In the genomic region with DNA sequence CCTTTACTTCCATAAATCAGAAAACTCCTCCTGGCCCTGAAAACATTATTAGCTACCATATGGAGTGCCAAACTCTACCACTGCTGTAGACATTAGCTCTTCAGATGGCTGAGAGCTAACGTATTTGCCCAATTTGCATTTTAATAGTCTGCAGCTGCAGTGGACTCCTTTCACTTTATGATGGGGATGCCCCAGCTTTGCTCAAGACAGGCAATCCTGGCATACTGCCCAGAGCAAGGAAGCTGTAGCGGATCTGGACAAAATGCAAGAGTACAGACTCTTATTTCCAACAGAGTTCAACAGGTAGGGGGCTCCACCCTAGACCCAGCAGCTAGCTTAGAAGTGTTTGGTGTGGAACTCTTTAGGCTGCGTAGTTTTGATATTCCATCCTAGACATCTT, we compare ENCODE assay signal across 8 cellular contexts.
DNase-seq lines count a peak whose midpoint lies in the region; ATAC-seq and TF ChIP-seq lines count a peak whose summit lies in the region.

No MANE protein-coding gene starts in this region.

- H3K9me3 Mint-ChIP-seq in activated CD4-positive, alpha-beta memory T cell treated with anti-CD3 and anti-CD28 coated beads for 36 hours, result no peaks in the 10 kb centered on the region
- H3K9me3 Mint-ChIP-seq in Caco-2 (ENCODE audit: unreplicated experiment), result no peaks in the 10 kb centered on the region

- CTCF ChIA-PET in activated CD4-positive, alpha-beta memory T cell treated with anti-CD3 and anti-CD28 coated beads for 36 hours (lab: Charles Lee), result no interaction called here
- CTCF ChIA-PET in Caco-2 (lab: Charles Lee), result interaction anchor here (0.6 kb wide), 1 partner anchor 348 kb away, joined by 4 read pairs; no protein-coding TSS in a partner anchor

- H3K27me3 Mint-ChIP-seq in activated CD4-positive, alpha-beta memory T cell treated with anti-CD3 and anti-CD28 coated beads for 36 hours, result no peaks in the 10 kb centered on the region
- no peaks in the 10 kb centered on the region for H3K27me3 Mint-ChIP-seq in Caco-2 (ENCODE audit: insufficient read depth, unreplicated experiment)

- BruUV-seq in Caco-2 (replicated peaks; lab: Mats Ljungman, UMichigan), result no TSS peak

- ATAC-seq in GM18502 (IDR thresholded peaks at IDR 0.05; ENCODE audit: poor library complexity, unreplicated experiment), result peak; percentile 86

- H3K27ac ChIP-seq in tibial artery, result no peak overlapping the region

- H3K4me1 ChIP-seq in tibial artery (peaks cover 0 to 46% (median 4%) of the 10 kb centered on the region in 4 donors), Caco-2 (no peaks in the 10 kb centered on the region)

- POLR2A ChIA-PET in activated CD4-positive, alpha-beta memory T cell treated with anti-CD3 and anti-CD28 coated beads for 36 hours (lab: Charles Lee), result no interaction called here
- POLR2A ChIA-PET in Caco-2 (lab: Charles Lee), result no interaction called here

- no peak overlapping the region for H3K4me3 Mint-ChIP-seq in activated CD4-positive, alpha-beta memory T cell treated with anti-CD3 and anti-CD28 coated beads for 36 hours
- H3K4me3 Mint-ChIP-seq in Caco-2 (ENCODE audit: unreplicated experiment), result no peak overlapping the region

- TF ChIP-seq CTCF in HFF-Myc (IDR thresholded peaks at IDR 0.05; ENCODE audit: low read depth, low read length, missing control alignments) (no peak), cardiac fibroblast (IDR thresholded peaks at IDR 0.05; ENCODE audit: low read depth, low read length) (no peak), tibial artery (IDR thresholded peaks at IDR 0.05) (no peak), Caco-2 (IDR thresholded peaks at IDR 0.05; ENCODE audit: insufficient read depth in 1 of 2, low read depth in 1 of 2, low read length in 1 of 2, severe bottlenecking in 1 of 2, unreplicated experiment in 1 of 2) (no peak)

- no peak overlapping the region for H3K27ac Mint-ChIP-seq in activated CD4-positive, alpha-beta memory T cell treated with anti-CD3 and anti-CD28 coated beads for 36 hours
- no peak overlapping the region for H3K27ac Mint-ChIP-seq in Caco-2 (ENCODE audit: unreplicated experiment)

- no peaks in the 10 kb centered on the region for H3K4me1 Mint-ChIP-seq in activated CD4-positive, alpha-beta memory T cell treated with anti-CD3 and anti-CD28 coated beads for 36 hours (ENCODE audit: low read depth)
- no peaks in the 10 kb centered on the region for H3K4me1 Mint-ChIP-seq in Caco-2 (ENCODE audit: low read depth, unreplicated experiment)

- H3K36me3 ChIP-seq in tibial artery (no peaks in the 10 kb centered on the region), Caco-2 (ENCODE audit: control insufficient read depth, insufficient read depth, low read length) (no peaks in the 10 kb centered on the region)

- H3K27me3 ChIP-seq in tibial artery (no peaks in the 10 kb centered on the region), Caco-2 (replicated peaks; ENCODE audit: control insufficient read depth, insufficient read depth, low read length) (no peaks in the 10 kb centered on the region)

- H3K36me3 Mint-ChIP-seq in activated CD4-positive, alpha-beta memory T cell treated with anti-CD3 and anti-CD28 coated beads for 36 hours, result no peaks in the 10 kb centered on the region
- no peaks in the 10 kb centered on the region for H3K36me3 Mint-ChIP-seq in Caco-2 (ENCODE audit: insufficient read depth, unreplicated experiment)

- DNase-seq in HFF-Myc (ENCODE audit: extremely low read depth, low read depth) (peak; percentile 66), NCI-H128 (lab: John Stamatoyannopoulos, UW; ENCODE audit: unreplicated experiment) (peak; percentile 65), cardiac fibroblast (ENCODE audit: low read depth in 2 of 2) (peak; percentile 50 to 61), tibial artery (no peak), T-helper 2 cell (no peak), Caco-2 (no peak)
- no peak for DNase-seq in activated CD4-positive, alpha-beta memory T cell treated with anti-CD3 and anti-CD28 coated beads for 36 hours

- H3K9me3 ChIP-seq in tibial artery, result no peaks in the 10 kb centered on the region
- H3K9me3 ChIP-seq in Caco-2, result no peaks in the 10 kb centered on the region

- no peak overlapping the region for H3K4me3 ChIP-seq in HFF-Myc (replicated peaks; ENCODE audit: low read depth, low read length)
- no peak overlapping the region for H3K4me3 ChIP-seq in cardiac fibroblast (replicated peaks in 1 of 2; ENCODE audit: low read depth in 2 of 2, low read length in 2 of 2)
- no peak overlapping the region for H3K4me3 ChIP-seq in tibial artery
- H3K4me3 ChIP-seq in Caco-2 (ENCODE audit: low read depth, low read length), result no peak overlapping the region

- intact Hi-C loops in tibial artery (cut with DNase I; ENCODE audit: low total_unique reads), result no loop called here
- intact Hi-C loops in activated CD4-positive, alpha-beta memory T cell treated with anti-CD3 and anti-CD28 coated beads for 36 hours (cut with micrococcal nuclease), result no loop called here
- intact Hi-C loops in Caco-2 (cut with micrococcal nuclease; ENCODE audit: unreplicated experiment), result loop anchor here (5.0 kb wide), 1 partner anchor 841 kb away; no protein-coding TSS in a partner anchor

Comparison
In these comparisons a context has a peak if more than half of its experiments do, and no peak if none do; other contexts are left out.
1. DNase-seq: peak in HFF-Myc (single experiment), NCI-H128 (single experiment) and cardiac fibroblast (2 of 2); none in tibial artery (0 of 2), T-helper 2 cell (0 of 5), activated CD4-positive, alpha-beta memory T cell treated with anti-CD3 and anti-CD28 coated beads for 36 hours (single experiment) and Caco-2 (0 of 2).